In genomic region chr4:80125252-80126177, GRCh38 we compare ENCODE assay signal across 8 cellular contexts. TPM values are rescaled to one million over a fixed set of nuclear protein-coding genes. Genes with fewer than 3 reads are reported as not detected.
A peak's percentile ranks its signal among the peaks of the same experiment; 100 is the strongest.
DNase-seq lines count a peak whose midpoint lies in the region; ATAC-seq and TF ChIP-seq lines count a peak whose summit lies in the region.

No MANE protein-coding gene starts in this region.

- no peaks in the 10 kb centered on the region for H3K36me3 ChIP-seq in lower lobe of right lung

- H3K4me3 ChIP-seq in lower lobe of right lung = no peak overlapping the region

- intact Hi-C loops in left cardiac atrium (cut with DNase I) = no loop called here
- intact Hi-C loops in Right ventricle myocardium inferior (cut with DNase I) = no loop called here
- intact Hi-C loops in lower lobe of right lung (cut with DNase I) = no loop called here

- DNase-seq in left cardiac atrium (no peak), Right ventricle myocardium inferior (ENCODE audit: missing footprints) (no peak), RKO (ENCODE audit: low spot score) (peak; percentile 92), lower lobe of right lung (no peak), hepatic stellate cell (ENCODE audit: low spot score) (no peak)
- peak; percentile 13 for DNase-seq in activated naive CD8-positive, alpha-beta T cell treated with anti-CD3 and anti-CD28 coated beads, Interleukin-2, amount 50 U/mL, for 24 hours

- peak; percentile 39 to 41 for ATAC-seq in left cardiac atrium
- ATAC-seq in Right ventricle myocardium inferior = no peak
- ATAC-seq in HG02759 (IDR thresholded peaks at IDR 0.05; ENCODE audit: unreplicated experiment) = peak; percentile 47
- ATAC-seq in activated naive CD8-positive, alpha-beta T cell treated with anti-CD3 and anti-CD28 coated beads, Interleukin-2, amount 50 U/mL, for 24 hours = peak; percentile 93
- peak; percentile 37 to 43 for ATAC-seq in lower lobe of right lung
- ATAC-seq in HG03378 (IDR thresholded peaks at IDR 0.05; ENCODE audit: unreplicated experiment) = no peak

- H3K36me3 Mint-ChIP-seq in activated naive CD8-positive, alpha-beta T cell treated with anti-CD3 and anti-CD28 coated beads, Interleukin-2, amount 50 U/mL, for 24 hours (ENCODE audit: low read depth) = no peaks in the 10 kb centered on the region

- H3K4me1 ChIP-seq in lower lobe of right lung = no peaks in the 10 kb centered on the region

- TF ChIP-seq CTCF in lower lobe of right lung (IDR thresholded peaks at IDR 0.05) = no peak

- no peak overlapping the region for H3K27ac ChIP-seq in lower lobe of right lung

- no peaks in the 10 kb centered on the region for H3K27me3 ChIP-seq in lower lobe of right lung (ENCODE audit: low read depth)

- peak overlapping the region; percentile 86 for H3K27ac Mint-ChIP-seq in activated naive CD8-positive, alpha-beta T cell treated with anti-CD3 and anti-CD28 coated beads, Interleukin-2, amount 50 U/mL, for 24 hours

- H3K4me3 Mint-ChIP-seq in activated naive CD8-positive, alpha-beta T cell treated with anti-CD3 and anti-CD28 coated beads, Interleukin-2, amount 50 U/mL, for 24 hours = peak overlapping the region; percentile 50

- H3K9me3 ChIP-seq in lower lobe of right lung = no peaks in the 10 kb centered on the region

- no peaks in the 10 kb centered on the region for H3K27me3 Mint-ChIP-seq in activated naive CD8-positive, alpha-beta T cell treated with anti-CD3 and anti-CD28 coated beads, Interleukin-2, amount 50 U/mL, for 24 hours

- peaks cover 62% of the 10 kb centered on the region for H3K4me1 Mint-ChIP-seq in activated naive CD8-positive, alpha-beta T cell treated with anti-CD3 and anti-CD28 coated beads, Interleukin-2, amount 50 U/mL, for 24 hours

- H3K9me3 Mint-ChIP-seq in activated naive CD8-positive, alpha-beta T cell treated with anti-CD3 and anti-CD28 coated beads, Interleukin-2, amount 50 U/mL, for 24 hours = no peaks in the 10 kb centered on the region

RNA-seq across cellular contexts. Expression of gene ANTXR2, which starts 52.5 kb away (rescaled TPM):
- total RNA-seq in left cardiac atrium = 10 to 100 TPM; 39.3 to 49.8 TPM
- total RNA-seq in Right ventricle myocardium inferior = 48.1 TPM
- total RNA-seq in lower lobe of right lung = 62.8 TPM

Comparison
In these comparisons a context has a peak if more than half of its experiments do, and no peak if none do; other contexts are left out.
1. ATAC-seq: peak in left cardiac atrium (2 of 2), HG02759 (single experiment), activated naive CD8-positive, alpha-beta T cell treated with anti-CD3 and anti-CD28 coated beads, Interleukin-2, amount 50 U/mL, for 24 hours (single experiment) and lower lobe of right lung (2 of 2); none in Right ventricle myocardium inferior (single experiment) and HG03378 (single experiment).
2. DNase-seq: peak in RKO (single experiment) and activated naive CD8-positive, alpha-beta T cell treated with anti-CD3 and anti-CD28 coated beads, Interleukin-2, amount 50 U/mL, for 24 hours (single experiment); none in left cardiac atrium (single experiment), Right ventricle myocardium inferior (single experiment), lower lobe of right lung (single experiment) and hepatic stellate cell (single experiment).